8 cellular contexts compared by ENCODE assay signal in genomic region chr17:68378202-68379149, GRCh38.
DNase-seq lines count a peak whose midpoint lies in the region; ATAC-seq and TF ChIP-seq lines count a peak whose summit lies in the region.

No MANE protein-coding gene starts in this region.

- 0 out of 2 replicates have a peak overlapping the region, but pooled peaks have one; percentile 26 for H3K27ac ChIP-seq in GM23338 (ENCODE audit: low read depth)

- peaks cover 3% of the 10 kb centered on the region for H3K27me3 Mint-ChIP-seq in GM23338 (ENCODE audit: insufficient read depth, low read depth, poor library complexity)

- H3K27ac Mint-ChIP-seq in GM23338, result peak overlapping the region; percentile 22; the same call in 1 of the 2 replicates

- peak overlapping the region; percentile 96 for H2AFZ ChIP-seq in GM23338

- H3K79me2 ChIP-seq in GM23338 (replicated peaks; ENCODE audit: insufficient read depth), result no peaks in the 10 kb centered on the region

- peak overlapping the region; percentile 2; the same call in 1 of the 2 replicates for H3K4me3 ChIP-seq in GM23338
- H3K4me3 ChIP-seq in foreskin fibroblast (ENCODE audit: low read depth in 1 of 2, low read length in 2 of 2), result peak overlapping the region; percentile 15 to 22

- peaks cover 20% of the 10 kb centered on the region for H3K4me1 ChIP-seq in GM23338 (ENCODE audit: insufficient read depth)

- H3K36me3 ChIP-seq in GM23338 (ENCODE audit: insufficient read depth), result no peaks in the 10 kb centered on the region

- no peaks in the 10 kb centered on the region for H3K9me3 Mint-ChIP-seq in GM23338

- no peaks in the 10 kb centered on the region for H3F3A ChIP-seq in GM23338 (replicated peaks; ENCODE audit: low read depth)

- H3K4me3 Mint-ChIP-seq in GM23338, result peak overlapping the region; percentile 13; the same call in 1 of the 3 replicates

- peak; percentile 69 for DNase-seq in GM23338 (ENCODE audit: low spot score)
- DNase-seq in SK-MEL-5 (ENCODE audit: low read depth, low spot score), result peak; percentile 100
- peak; percentile 98 to 99 for DNase-seq in foreskin fibroblast
- peak; percentile 73 for DNase-seq in omental fat pad (ENCODE audit: low spot score)
- DNase-seq in central memory CD4-positive, alpha-beta T cell, result no peak
- no peak for DNase-seq in activated CD4-positive, CD25-positive, alpha-beta regulatory T cell treated with anti-CD3 and anti-CD28 coated beads, Interleukin-2, amount 50 U/mL, for 72 hours

- in situ Hi-C loops in SK-MEL-5 (cut with HindIII; ENCODE audit: low pct_unique_long_range_greater_than_20kb, low sequenced_read_pairs), result no loop called here

- H3K4me1 Mint-ChIP-seq in GM23338, result peaks cover 29% of the 10 kb centered on the region

- no peaks in the 10 kb centered on the region for H4K20me1 ChIP-seq in GM23338 (replicated peaks; ENCODE audit: insufficient read depth)

- H3K4me2 ChIP-seq in GM23338, result peak overlapping the region; percentile 39

- no peaks in the 10 kb centered on the region for H3K36me3 Mint-ChIP-seq in GM23338 (ENCODE audit: low read depth)

- ATAC-seq in GM23338 (peak; percentile 77), omental fat pad (ENCODE audit: low FRiP score) (peak; percentile 94), GM18867 (IDR thresholded peaks at IDR 0.05; ENCODE audit: unreplicated experiment) (no peak), GM18907 (IDR thresholded peaks at IDR 0.05; ENCODE audit: unreplicated experiment) (no peak)

- H3K27me3 ChIP-seq in GM23338 (ENCODE audit: insufficient read depth), result no peaks in the 10 kb centered on the region

- TF ChIP-seq CTCF in GM23338 (conservative IDR thresholded peaks at IDR 0.05; ENCODE audit: low read depth in 2 of 2) (no peak), foreskin fibroblast (IDR thresholded peaks at IDR 0.05; ENCODE audit: low read depth, low read length) (no peak), omental fat pad (IDR thresholded peaks at IDR 0.05) (no peak)

- no peaks in the 10 kb centered on the region for H3K9me2 ChIP-seq in GM23338 (ENCODE audit: insufficient read depth)

TF ChIP-seq in GM23338, 12 proteins besides CTCF, POLR2A, EP300 and RAD21:
- TF ChIP-seq, protein P1, sequence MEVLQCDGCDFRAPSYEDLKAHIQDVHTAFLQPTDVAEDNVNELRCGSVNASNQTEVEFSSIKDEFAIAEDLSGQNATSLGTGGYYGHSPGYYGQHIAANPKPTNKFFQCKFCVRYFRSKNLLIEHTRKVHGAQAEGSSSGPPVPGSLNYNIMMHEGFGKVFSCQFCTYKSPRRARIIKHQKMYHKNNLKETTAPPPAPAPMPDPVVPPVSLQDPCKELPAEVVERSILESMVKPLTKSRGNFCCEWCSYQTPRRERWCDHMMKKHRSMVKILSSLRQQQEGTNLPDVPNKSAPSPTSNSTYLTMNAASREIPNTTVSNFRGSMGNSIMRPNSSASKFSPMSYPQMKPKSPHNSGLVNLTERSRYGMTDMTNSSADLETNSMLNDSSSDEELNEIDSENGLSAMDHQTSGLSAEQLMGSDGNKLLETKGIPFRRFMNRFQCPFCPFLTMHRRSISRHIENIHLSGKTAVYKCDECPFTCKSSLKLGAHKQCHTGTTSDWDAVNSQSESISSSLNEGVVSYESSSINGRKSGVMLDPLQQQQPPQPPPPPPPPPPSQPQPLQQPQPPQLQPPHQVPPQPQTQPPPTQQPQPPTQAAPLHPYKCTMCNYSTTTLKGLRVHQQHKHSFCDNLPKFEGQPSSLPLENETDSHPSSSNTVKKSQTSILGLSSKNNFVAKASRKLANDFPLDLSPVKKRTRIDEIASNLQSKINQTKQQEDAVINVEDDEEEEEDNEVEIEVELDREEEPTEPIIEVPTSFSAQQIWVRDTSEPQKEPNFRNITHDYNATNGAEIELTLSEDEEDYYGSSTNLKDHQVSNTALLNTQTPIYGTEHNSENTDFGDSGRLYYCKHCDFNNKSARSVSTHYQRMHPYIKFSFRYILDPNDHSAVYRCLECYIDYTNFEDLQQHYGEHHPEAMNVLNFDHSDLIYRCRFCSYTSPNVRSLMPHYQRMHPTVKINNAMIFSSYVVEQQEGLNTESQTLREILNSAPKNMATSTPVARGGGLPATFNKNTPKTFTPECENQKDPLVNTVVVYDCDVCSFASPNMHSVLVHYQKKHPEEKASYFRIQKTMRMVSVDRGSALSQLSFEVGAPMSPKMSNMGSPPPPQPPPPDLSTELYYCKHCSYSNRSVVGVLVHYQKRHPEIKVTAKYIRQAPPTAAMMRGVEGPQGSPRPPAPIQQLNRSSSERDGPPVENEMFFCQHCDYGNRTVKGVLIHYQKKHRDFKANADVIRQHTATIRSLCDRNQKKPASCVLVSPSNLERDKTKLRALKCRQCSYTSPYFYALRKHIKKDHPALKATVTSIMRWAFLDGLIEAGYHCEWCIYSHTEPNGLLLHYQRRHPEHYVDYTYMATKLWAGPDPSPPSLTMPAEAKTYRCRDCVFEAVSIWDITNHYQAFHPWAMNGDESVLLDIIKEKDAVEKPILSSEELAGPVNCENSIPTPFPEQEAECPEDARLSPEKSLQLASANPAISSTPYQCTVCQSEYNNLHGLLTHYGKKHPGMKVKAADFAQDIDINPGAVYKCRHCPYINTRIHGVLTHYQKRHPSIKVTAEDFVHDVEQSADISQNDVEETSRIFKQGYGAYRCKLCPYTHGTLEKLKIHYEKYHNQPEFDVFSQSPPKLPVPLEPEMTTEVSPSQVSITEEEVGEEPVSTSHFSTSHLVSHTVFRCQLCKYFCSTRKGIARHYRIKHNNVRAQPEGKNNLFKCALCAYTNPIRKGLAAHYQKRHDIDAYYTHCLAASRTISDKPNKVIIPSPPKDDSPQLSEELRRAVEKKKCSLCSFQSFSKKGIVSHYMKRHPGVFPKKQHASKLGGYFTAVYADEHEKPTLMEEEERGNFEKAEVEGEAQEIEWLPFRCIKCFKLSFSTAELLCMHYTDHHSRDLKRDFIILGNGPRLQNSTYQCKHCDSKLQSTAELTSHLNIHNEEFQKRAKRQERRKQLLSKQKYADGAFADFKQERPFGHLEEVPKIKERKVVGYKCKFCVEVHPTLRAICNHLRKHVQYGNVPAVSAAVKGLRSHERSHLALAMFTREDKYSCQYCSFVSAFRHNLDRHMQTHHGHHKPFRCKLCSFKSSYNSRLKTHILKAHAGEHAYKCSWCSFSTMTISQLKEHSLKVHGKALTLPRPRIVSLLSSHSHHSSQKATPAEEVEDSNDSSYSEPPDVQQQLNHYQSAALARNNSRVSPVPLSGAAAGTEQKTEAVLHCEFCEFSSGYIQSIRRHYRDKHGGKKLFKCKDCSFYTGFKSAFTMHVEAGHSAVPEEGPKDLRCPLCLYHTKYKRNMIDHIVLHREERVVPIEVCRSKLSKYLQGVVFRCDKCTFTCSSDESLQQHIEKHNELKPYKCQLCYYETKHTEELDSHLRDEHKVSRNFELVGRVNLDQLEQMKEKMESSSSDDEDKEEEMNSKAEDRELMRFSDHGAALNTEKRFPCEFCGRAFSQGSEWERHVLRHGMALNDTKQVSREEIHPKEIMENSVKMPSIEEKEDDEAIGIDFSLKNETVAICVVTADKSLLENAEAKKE (CRISPR knock-in tag; IDR thresholded peaks at IDR 0.05), result 0 out of 2 replicates have a peak, but pooled peaks have one; percentile 1
- TF ChIP-seq NANOG (IDR thresholded peaks at IDR 0.05; ENCODE audit: borderline replicate concordance), result no peak

Comparison
In these comparisons a context has a peak if more than half of its experiments do, and no peak if none do; other contexts are left out.
1. ATAC-seq: peak in GM23338 (single experiment) and omental fat pad (single experiment); none in GM18867 (single experiment) and GM18907 (single experiment).
2. DNase-seq: peak in GM23338 (single experiment), SK-MEL-5 (single experiment), foreskin fibroblast (2 of 2) and omental fat pad (single experiment); none in central memory CD4-positive, alpha-beta T cell (single experiment) and activated CD4-positive, CD25-positive, alpha-beta regulatory T cell treated with anti-CD3 and anti-CD28 coated beads, Interleukin-2, amount 50 U/mL, for 72 hours (single experiment).